In the genomic region with DNA sequence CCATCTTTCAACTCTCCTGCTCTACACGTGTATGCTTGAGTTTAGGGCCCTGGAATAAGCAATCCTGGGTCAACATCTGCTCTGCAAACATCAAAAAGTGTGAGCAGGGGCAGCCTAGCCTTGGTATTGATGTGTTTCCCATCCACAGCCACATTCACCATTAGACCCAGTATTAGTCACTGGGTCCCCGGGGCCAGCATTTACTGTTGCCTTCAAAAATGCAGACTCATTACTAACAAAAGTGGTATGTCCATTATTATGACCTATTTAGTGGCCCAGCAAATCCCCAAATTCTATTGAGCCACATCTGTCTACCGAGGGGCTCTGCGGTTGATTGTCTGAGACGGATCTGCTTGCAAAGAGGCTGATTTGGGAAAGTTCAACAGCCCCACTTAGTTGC, we compare ENCODE assay signal across 15 cellular contexts.
"Had no signal": no experiment of that assay in that cellular context is flagged by ENCODE, and none has a peak within 500 bp of the region (broad histone marks: within the 10 kb centered on the region; RNA-seq: fewer than 3 reads in every experiment).

No MANE protein-coding gene starts in this region.

- H3K27me3 ChIP-seq: adrenal gland, cardiac muscle cell, esophagus squamous epithelium, right atrium auricular region, upper lobe of left lung had no signal

- H3K36me3 ChIP-seq: adrenal gland, cardiac muscle cell, esophagus squamous epithelium, prostate gland, right atrium auricular region, upper lobe of left lung had no signal

- ATAC-seq: left lobe of liver; natural killer cell treated with Interleukin-12 subunit alpha and Interleukin-12 subunit beta and Interleukin-15 and Interleukin-18, amount 100 ng/mL, for 72 hours had no signal

- H3K27ac ChIP-seq: adrenal gland, cardiac muscle cell, esophagus squamous epithelium, prostate gland, right atrium auricular region, upper lobe of left lung had no signal

- H3K4me3 ChIP-seq: adrenal gland, cardiac muscle cell, esophagus squamous epithelium, lung, prostate gland, right atrium auricular region, upper lobe of left lung had no signal

- H3K9me3 ChIP-seq: adrenal gland, esophagus squamous epithelium, prostate gland, right atrium auricular region, upper lobe of left lung had no signal

- H3K4me1 ChIP-seq: adrenal gland, prostate gland, upper lobe of left lung had no signal

- DNase-seq: activated CD4-positive, alpha-beta T cell treated with anti-CD3 and anti-CD28 coated beads, Interleukin-2, amount 50 U/mL, for 4 hours; activated gamma-delta T cell; adrenal gland; dermis blood vessel endothelial cell; effector memory CD4-positive, alpha-beta T cell; esophagus squamous epithelium; nucleus accumbens; T-helper 2 cell; upper lobe of left lung had no signal
